6 cellular contexts compared by ENCODE assay signal in the genomic region with DNA sequence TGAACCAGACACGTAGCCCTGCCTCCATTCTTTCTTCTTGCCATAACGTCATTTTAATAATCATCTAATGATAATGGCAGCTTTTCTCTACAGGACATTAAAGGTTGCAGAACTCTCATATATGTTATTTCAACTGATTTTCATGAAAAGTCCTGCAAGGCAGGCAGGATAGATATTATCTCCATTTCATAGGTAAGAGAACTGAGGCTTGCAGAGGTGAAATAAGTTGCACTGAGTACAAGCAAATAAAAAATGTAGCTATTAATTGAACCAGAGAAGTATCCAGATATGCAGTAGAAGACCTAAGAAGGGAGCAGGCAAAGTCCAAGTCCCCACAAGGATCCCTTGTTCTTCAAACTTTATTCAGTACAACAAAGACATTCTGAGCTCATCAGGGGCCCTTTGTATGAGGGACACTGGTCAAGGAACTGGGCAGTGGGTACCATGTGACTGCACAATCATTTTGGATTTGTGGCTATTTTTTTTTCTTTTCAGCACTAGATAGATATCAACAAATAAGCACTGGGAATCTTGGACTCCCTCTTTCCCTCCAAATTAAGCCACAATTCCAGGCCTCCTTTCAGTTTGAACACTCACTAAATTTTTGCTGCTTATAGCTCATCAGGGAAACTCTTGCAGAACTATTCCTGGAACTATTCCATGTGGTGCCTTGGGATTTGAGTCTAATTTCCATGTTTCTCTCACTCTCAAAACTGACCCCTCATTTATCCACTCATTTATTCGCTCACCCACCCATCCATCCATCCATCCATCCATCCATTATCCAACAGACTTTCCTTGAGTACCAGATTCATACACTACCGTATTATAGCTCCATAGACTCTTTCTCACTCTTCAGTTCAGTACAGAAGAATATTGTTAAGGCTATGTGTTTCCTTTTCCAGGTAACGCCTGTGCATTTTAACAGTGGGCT. TPM values are rescaled to one million over a fixed set of nuclear protein-coding genes. Genes with fewer than 3 reads are reported as not detected.
"Had no signal": no experiment of that assay in that cellular context is flagged by ENCODE, and none has a peak within 500 bp of the region (broad histone marks: within the 10 kb centered on the region; RNA-seq: fewer than 3 reads in every experiment).

No MANE protein-coding gene starts in this region.

- H3K4me1 Mint-ChIP-seq: H9 had no signal

- ATAC-seq: K562 had no signal

- H3K27ac ChIP-seq: GM23248, HL-60 had no signal

- DNase-seq: GM23248, H9, HCEC 1CT, IMR-90 had no signal

- H3K9ac ChIP-seq: GM23248 had no signal

- H3K27ac Mint-ChIP-seq: H9 had no signal

- H3K4me3 Mint-ChIP-seq: H9 had no signal

- H3K4me3 ChIP-seq: GM23248, K562 had no signal

RNA-seq across cellular contexts. Expression of a gene that starts 44.6 kb away (rescaled TPM):
- total RNA-seq: GM23248 had no signal
- polyA plus RNA-seq: GM23248, IMR-90, K562 had no signal
